ENCODE assay signal across 29 cellular contexts in genomic region chr3:57036952-57037351, GRCh38. TPM values are rescaled to one million over a fixed set of nuclear protein-coding genes. Genes with fewer than 3 reads are reported as not detected.
"Had no signal": no experiment of that assay in that cellular context is flagged by ENCODE, and none has a peak within 500 bp of the region (broad histone marks: within the 10 kb centered on the region; RNA-seq: fewer than 3 reads in every experiment).

No MANE protein-coding gene starts in this region.

- H3K36me3 ChIP-seq: ascending aorta, MG63 had no signal

- H3K36me3 Mint-ChIP-seq: activated CD4-positive, alpha-beta memory T cell treated with anti-CD3 and anti-CD28 coated beads for 36 hours; activated naive CD4-positive, alpha-beta T cell treated with anti-CD3 and anti-CD28 coated beads, Interleukin-2, amount 50 U/mL, for 72 hours; T-cell had no signal

- H3K9ac ChIP-seq: KMS-11 had no signal

- H3K4me3 Mint-ChIP-seq: activated CD4-positive, alpha-beta memory T cell treated with anti-CD3 and anti-CD28 coated beads for 36 hours; activated CD4-positive, alpha-beta T cell treated with anti-CD3 and anti-CD28 coated beads, Interleukin-2, amount 10 ng/mL, durations not matched to agents 7 days and 5 days; activated naive CD8-positive, alpha-beta T cell treated with anti-CD3 and anti-CD28 coated beads, Interleukin-2, amount 50 U/mL, for 24 hours; activated T-cell treated with anti-CD3 and anti-CD28 coated beads, Interleukin-2, amount 50 U/mL, for 4 hours; T-cell had no signal

- H3K4me1 ChIP-seq: ascending aorta, body of pancreas had no signal

- DNase-seq: activated CD4-positive, alpha-beta memory T cell treated with anti-CD3 and anti-CD28 coated beads for 36 hours; activated CD4-positive, alpha-beta T cell treated with anti-CD3 and anti-CD28 coated beads, Interleukin-2, amount 10 ng/mL, durations not matched to agents 7 days and 5 days; activated CD4-positive, CD25-positive, alpha-beta regulatory T cell; activated CD8-positive, alpha-beta memory T cell treated with anti-CD3 and anti-CD28 coated beads for 24 hours; activated effector memory CD4-positive, alpha-beta T cell treated with anti-CD3 and anti-CD28 coated beads, Interleukin-2, amount 50 U/mL, for 16 hours; activated naive CD4-positive, alpha-beta T cell treated with Interleukin-2 at 50 U/mL for 16 hours; activated naive CD8-positive, alpha-beta T cell treated with anti-CD3 and anti-CD28 coated beads, Interleukin-2, amount 50 U/mL, for 24 hours; activated T-cell treated with anti-CD3 and anti-CD28 coated beads, Interleukin-2, amount 50 U/mL, for 4 hours; amniotic stem cell; body of pancreas; MG63; NCI-H1105; NCI-H1436; NCI-H187; NCI-H2081; NCI-H510A treated with DMSO at 0.1 percent for 48 hours; NCI-H69; NK-92 treated with Interleukin-12 subunit alpha and Interleukin-12 subunit beta, amount 100 ng/mL, for 24 hours; OCI-M1; SHP77 treated with DMSO at 0.1 percent for 48 hours; T-cell; T-helper 2 cell; T1000 had no signal

- H3K27me3 ChIP-seq: ascending aorta, body of pancreas, MG63 had no signal

- H3K27ac ChIP-seq: ascending aorta, body of pancreas, KMS-11, RWPE1 had no signal

- H3K9me3 ChIP-seq: ascending aorta, body of pancreas, MG63 had no signal

- H3K9me3 Mint-ChIP-seq: activated CD4-positive, alpha-beta memory T cell treated with anti-CD3 and anti-CD28 coated beads for 36 hours; activated CD4-positive, alpha-beta T cell treated with anti-CD3 and anti-CD28 coated beads, Interleukin-2, amount 10 ng/mL, durations not matched to agents 7 days and 5 days; activated naive CD4-positive, alpha-beta T cell treated with anti-CD3 and anti-CD28 coated beads, Interleukin-2, amount 50 U/mL, for 72 hours; activated naive CD8-positive, alpha-beta T cell treated with anti-CD3 and anti-CD28 coated beads, Interleukin-2, amount 50 U/mL, for 24 hours; activated T-cell treated with anti-CD3 and anti-CD28 coated beads, Interleukin-2, amount 50 U/mL, for 4 hours; T-cell had no signal

- H3K4me1 Mint-ChIP-seq: activated CD4-positive, alpha-beta T cell treated with anti-CD3 and anti-CD28 coated beads, Interleukin-2, amount 10 ng/mL, durations not matched to agents 7 days and 5 days; T-cell had no signal

- H3K27ac Mint-ChIP-seq: activated CD4-positive, alpha-beta memory T cell treated with anti-CD3 and anti-CD28 coated beads for 36 hours; activated CD4-positive, alpha-beta T cell treated with anti-CD3 and anti-CD28 coated beads, Interleukin-2, amount 10 ng/mL, durations not matched to agents 7 days and 5 days; activated naive CD4-positive, alpha-beta T cell treated with anti-CD3 and anti-CD28 coated beads, Interleukin-2, amount 50 U/mL, for 72 hours; activated naive CD8-positive, alpha-beta T cell treated with anti-CD3 and anti-CD28 coated beads, Interleukin-2, amount 50 U/mL, for 24 hours; T-cell had no signal

- H3K4me3 ChIP-seq: ascending aorta, body of pancreas, MG63 had no signal

- ATAC-seq: activated naive CD4-positive, alpha-beta T cell treated with anti-CD3 and anti-CD28 coated beads, Interleukin-2, amount 50 U/mL, for 72 hours; activated naive CD8-positive, alpha-beta T cell treated with anti-CD3 and anti-CD28 coated beads, Interleukin-2, amount 50 U/mL, for 24 hours; activated T-cell treated with anti-CD3 and anti-CD28 coated beads, Interleukin-2, amount 50 U/mL, for 4 hours; body of pancreas; Panc1; T-cell had no signal

RNA-seq across cellular contexts. Expression of gene SPATA12, which starts 23.5 kb away (rescaled TPM):
- total RNA-seq: activated CD4-positive, alpha-beta memory T cell treated with anti-CD3 and anti-CD28 coated beads for 36 hours; activated CD4-positive, alpha-beta T cell treated with anti-CD3 and anti-CD28 coated beads, Interleukin-2, amount 10 ng/mL, durations not matched to agents 7 days and 5 days; activated naive CD4-positive, alpha-beta T cell treated with anti-CD3 and anti-CD28 coated beads, Interleukin-2, amount 50 U/mL, for 72 hours; activated T-cell treated with anti-CD3 and anti-CD28 coated beads, Interleukin-2, amount 50 U/mL, for 4 hours; ascending aorta; body of pancreas; bronchial epithelial cell; T-cell had no signal
